Comparison of ENCODE assay signal across 8 cellular contexts in genomic region chr5:160467555-160468418, GRCh38. TPM values are rescaled to one million over a fixed set of nuclear protein-coding genes. Genes with fewer than 3 reads are reported as not detected.
DNase-seq lines count a peak whose midpoint lies in the region; ATAC-seq, FAIRE-seq and TF ChIP-seq lines count a peak whose summit lies in the region.

No MANE protein-coding gene starts in this region.

- whole genome bisulfite sequencing in upper lobe of left lung, 2 donors = 10 to 18% methylated on average over 16 to 26 of the region's 31 CpGs

- peak overlapping the region in 3 of 4 donors; percentile 58 to 72 (median 68) for H3K27ac ChIP-seq in upper lobe of left lung

- TF ChIP-seq EP300 in upper lobe of left lung (IDR thresholded peaks at IDR 0.05) = no peak

- peaks cover 68% of the 10 kb centered on the region for H3K4me1 Mint-ChIP-seq in activated T-helper 1 cell treated with anti-CD3 and anti-CD28 coated beads, Interleukin-12 subunit alpha, Interleukin-12 subunit beta, Interleukin-2, Interleukin-4 antibody, amounts not matched to agents 30 ng/mL and 10 ng/mL and 1 ng/mL, durations not matched to agents 14 hours and 24 hours and 36 hours (ENCODE audit: low read depth)

- no peaks in the 10 kb centered on the region for H3K36me3 ChIP-seq in upper lobe of left lung

- peak; percentile 37 for DNase-seq in GM12891 (ENCODE audit: insufficient read length, low spot score)
- DNase-seq in OCI-M1 (lab: John Stamatoyannopoulos, UW) = peak; percentile 73
- peak; percentile 85 for DNase-seq in activated T-helper 1 cell treated with anti-CD3 and anti-CD28 coated beads, Interleukin-12 subunit alpha, Interleukin-12 subunit beta, Interleukin-2, Interleukin-4 antibody, amounts not matched to agents 30 ng/mL and 10 ng/mL and 1 ng/mL, durations not matched to agents 14 hours and 24 hours and 36 hours (ENCODE audit: low spot score)
- peak; percentile 59 for DNase-seq in fibroblast of the conjunctiva (ENCODE audit: low read depth)
- peak; percentile 89 for DNase-seq in posterior vena cava (ENCODE audit: low spot score)
- DNase-seq in upper lobe of left lung = peak; percentile 66 to 82
- DNase-seq in NCI-H1105 treated with DMSO at 0.1 percent for 48 hours (lab: John Stamatoyannopoulos, UW) = no peak

- peak overlapping the region; percentile 100 for H3K27ac Mint-ChIP-seq in activated T-helper 1 cell treated with anti-CD3 and anti-CD28 coated beads, Interleukin-12 subunit alpha, Interleukin-12 subunit beta, Interleukin-2, Interleukin-4 antibody, amounts not matched to agents 30 ng/mL and 10 ng/mL and 1 ng/mL, durations not matched to agents 14 hours and 24 hours and 36 hours

- TF ChIP-seq CTCF in upper lobe of left lung (IDR thresholded peaks at IDR 0.05) = no peak

- intact Hi-C loops in activated T-helper 1 cell treated with anti-CD3 and anti-CD28 coated beads, Interleukin-12 subunit alpha, Interleukin-12 subunit beta, Interleukin-2, Interleukin-4 antibody, amounts not matched to agents 30 ng/mL and 10 ng/mL and 1 ng/mL, durations not matched to agents 14 hours and 24 hours and 36 hours (cut with micrococcal nuclease) = loop anchor here (1.0 to 2.0 kb wide), 10 partner anchors 10 to 1261 kb away; partner anchors contain the start of genes SLU7 and TTC1
- intact Hi-C loops in posterior vena cava (cut with DNase I) = no loop called here

- FAIRE-seq in GM12891 (lab: Jason Lieb, UNC) = peak; percentile 96

- H3K27me3 Mint-ChIP-seq in activated T-helper 1 cell treated with anti-CD3 and anti-CD28 coated beads, Interleukin-12 subunit alpha, Interleukin-12 subunit beta, Interleukin-2, Interleukin-4 antibody, amounts not matched to agents 30 ng/mL and 10 ng/mL and 1 ng/mL, durations not matched to agents 14 hours and 24 hours and 36 hours (ENCODE audit: insufficient read depth) = no peaks in the 10 kb centered on the region

- no peaks in the 10 kb centered on the region for H3K9me3 ChIP-seq in upper lobe of left lung

- peak overlapping the region; percentile 100 for H3K4me3 Mint-ChIP-seq in activated T-helper 1 cell treated with anti-CD3 and anti-CD28 coated beads, Interleukin-12 subunit alpha, Interleukin-12 subunit beta, Interleukin-2, Interleukin-4 antibody, amounts not matched to agents 30 ng/mL and 10 ng/mL and 1 ng/mL, durations not matched to agents 14 hours and 24 hours and 36 hours

- H3K4me1 ChIP-seq in upper lobe of left lung = peaks cover 14 to 46% (median 30%) of the 10 kb centered on the region in 4 donors

- no peaks in the 10 kb centered on the region for H3K27me3 ChIP-seq in upper lobe of left lung

- ATAC-seq in HG02623 (IDR thresholded peaks at IDR 0.05; ENCODE audit: unreplicated experiment) = peak; percentile 87
- ATAC-seq in upper lobe of left lung (ENCODE audit: low FRiP score in 2 of 2) = peak; percentile 86 to 87

- H3K36me3 Mint-ChIP-seq in activated T-helper 1 cell treated with anti-CD3 and anti-CD28 coated beads, Interleukin-12 subunit alpha, Interleukin-12 subunit beta, Interleukin-2, Interleukin-4 antibody, amounts not matched to agents 30 ng/mL and 10 ng/mL and 1 ng/mL, durations not matched to agents 14 hours and 24 hours and 36 hours (ENCODE audit: low read depth) = peaks cover 33% of the 10 kb centered on the region

- H3K9me3 Mint-ChIP-seq in activated T-helper 1 cell treated with anti-CD3 and anti-CD28 coated beads, Interleukin-12 subunit alpha, Interleukin-12 subunit beta, Interleukin-2, Interleukin-4 antibody, amounts not matched to agents 30 ng/mL and 10 ng/mL and 1 ng/mL, durations not matched to agents 14 hours and 24 hours and 36 hours = no peaks in the 10 kb centered on the region

- H3K4me3 ChIP-seq in upper lobe of left lung = peak overlapping the region in 3 of 4 donors; percentile 40 to 54 (median 52)

- TF ChIP-seq POLR2A in GM12891 (IDR thresholded peaks at IDR 0.05; ENCODE audit: low read depth, low read length) = peak; percentile 99
- no peak for TF ChIP-seq POLR2A in upper lobe of left lung (IDR thresholded peaks at IDR 0.05)

TF ChIP-seq in GM12891, 5 proteins besides CTCF, POLR2A, EP300 and RAD21:
- peak; percentile 98 for TF ChIP-seq POLR2AphosphoS5 (IDR thresholded peaks at IDR 0.05; ENCODE audit: low read depth, low read length)
- no peak; the same call in 1 of the 2 replicates for TF ChIP-seq SPI1 (IDR thresholded peaks at IDR 0.05; ENCODE audit: low read depth, low read length)
- peak; percentile 88 for TF ChIP-seq TAF1 (IDR thresholded peaks at IDR 0.05; ENCODE audit: low read depth, low read length)
- peak; percentile 100 for TF ChIP-seq POU2F2 (IDR thresholded peaks at IDR 0.05; ENCODE audit: low read depth, low read length)
- TF ChIP-seq PAX5 (IDR thresholded peaks at IDR 0.05; ENCODE audit: insufficient read depth, low read length, severe bottlenecking) = peak; percentile 27

RNA-seq across cellular contexts. Expression of gene PTTG1, which starts 46.1 kb away (rescaled TPM):
- polyA plus RNA-seq in GM12891 (2012; ENCODE audit: low read depth, missing spikeins) = 176 TPM
- total RNA-seq in activated T-helper 1 cell treated with anti-CD3 and anti-CD28 coated beads, Interleukin-12 subunit alpha, Interleukin-12 subunit beta, Interleukin-2, Interleukin-4 antibody, amounts not matched to agents 30 ng/mL and 10 ng/mL and 1 ng/mL, durations not matched to agents 14 hours and 24 hours and 36 hours = 69.9 and 75.5 TPM in 2 replicates
- total RNA-seq in posterior vena cava = 1 to 10 TPM; 2.3 to 2.6 TPM
- 10 to 100 TPM in 3 of 6 donors, 1 to 10 TPM in 3; 4.3 to 34.8 (median 9.6) TPM for total RNA-seq in upper lobe of left lung

RNA-seq across cellular contexts. Expression of gene SLU7, which starts 48.9 kb away (rescaled TPM):
- polyA plus RNA-seq in GM12891 (2012; ENCODE audit: low read depth, missing spikeins) = 57.3 TPM
- total RNA-seq in activated T-helper 1 cell treated with anti-CD3 and anti-CD28 coated beads, Interleukin-12 subunit alpha, Interleukin-12 subunit beta, Interleukin-2, Interleukin-4 antibody, amounts not matched to agents 30 ng/mL and 10 ng/mL and 1 ng/mL, durations not matched to agents 14 hours and 24 hours and 36 hours = 37.4 and 47.4 TPM in 2 replicates
- 10 to 100 TPM; 35.8 to 47.5 TPM for total RNA-seq in posterior vena cava
- 100 to 1,000 TPM in 2 of 6 donors, 10 to 100 TPM in 4; 26.7 to 115 (median 60.7) TPM for total RNA-seq in upper lobe of left lung
